In genomic region chr4:726816-727215, GRCh38 we compare ENCODE assay signal across 2 cellular contexts.
TF ChIP-seq lines count a peak whose summit lies in the region.

No MANE protein-coding gene starts in this region.

TF ChIP-seq in IMR-90, 13 proteins besides CTCF, POLR2A, EP300 and RAD21:
- TF ChIP-seq MAFK (IDR thresholded peaks at IDR 0.05; ENCODE audit: low read depth, low read length) (no peak), CHD1 (IDR thresholded peaks at IDR 0.05; ENCODE audit: low read depth, low read length) (no peak), ELK1 (IDR thresholded peaks at IDR 0.05; ENCODE audit: borderline replicate concordance, low read depth, low read length) (no peak), USF2 (IDR thresholded peaks at IDR 0.05; ENCODE audit: low read depth, low read length) (no peak), CEBPB (IDR thresholded peaks at IDR 0.05; ENCODE audit: low read depth, low read length) (no peak), RFX5 (IDR thresholded peaks at IDR 0.05; ENCODE audit: low read depth, low read length) (no peak), MAZ (IDR thresholded peaks at IDR 0.05; ENCODE audit: borderline replicate concordance, low read depth, low read length) (no peak), MXI1 (IDR thresholded peaks at IDR 0.05; ENCODE audit: borderline replicate concordance, low read depth, low read length) (no peak), FOS (IDR thresholded peaks at IDR 0.05; ENCODE audit: low read depth, low read length) (no peak), RCOR1 (IDR thresholded peaks at IDR 0.05; ENCODE audit: insufficient replicate concordance, low read length) (no peak), BHLHE40 (IDR thresholded peaks at IDR 0.05; ENCODE audit: low read depth, low read length) (no peak), SMC3 (IDR thresholded peaks at IDR 0.05; ENCODE audit: low read depth, low read length) (no peak), NFE2L2 (IDR thresholded peaks at IDR 0.05; ENCODE audit: low read depth, low read length) (no peak)
TF ChIP-seq in IMR-90: peak in this region for 0.

TF ChIP-seq in neural cell, 6 proteins besides CTCF, POLR2A, EP300 and RAD21 (continued from another document):
- no peak for TF ChIP-seq TAF1 (IDR thresholded peaks at IDR 0.05; ENCODE audit: low read depth)
